Comparison of ENCODE assay signal across 39 cellular contexts in genomic region chr9:92042260-92042659, GRCh38.
"Had no signal": no experiment of that assay in that cellular context is flagged by ENCODE, and none has a peak within 500 bp of the region (broad histone marks: within the 10 kb centered on the region; RNA-seq: fewer than 3 reads in every experiment).

No MANE protein-coding gene starts in this region.

- H3K4me1 Mint-ChIP-seq: activated naive CD4-positive, alpha-beta T cell treated with anti-CD3 and anti-CD28 coated beads, Interleukin-2, amount 10 ng/mL, durations not matched to agents 7 days and 5 days; activated naive CD4-positive, alpha-beta T cell treated with anti-CD3 and anti-CD28 coated beads, Interleukin-2, amount 50 U/mL, for 24 hours; activated naive CD8-positive, alpha-beta T cell treated with anti-CD3 and anti-CD28 coated beads for 36 hours; activated naive CD8-positive, alpha-beta T cell treated with anti-CD3 and anti-CD28 coated beads, Interleukin-2, amount 50 U/mL, for 24 hours; activated T-helper 17 cell treated with anti-CD3 and anti-CD28 coated beads, Interleukin-2, amount 50 U/mL, for 72 hours; brain; central memory CD8-positive, alpha-beta T cell had no signal

- H3K4me3 Mint-ChIP-seq: activated naive CD4-positive, alpha-beta T cell treated with anti-CD3 and anti-CD28 coated beads for 36 hours; activated naive CD4-positive, alpha-beta T cell treated with anti-CD3 and anti-CD28 coated beads, Interleukin-2, amount 10 ng/mL, durations not matched to agents 7 days and 5 days; activated naive CD4-positive, alpha-beta T cell treated with anti-CD3 and anti-CD28 coated beads, Interleukin-2, amount 50 U/mL, for 24 hours; activated naive CD8-positive, alpha-beta T cell; activated naive CD8-positive, alpha-beta T cell treated with anti-CD3 and anti-CD28 coated beads for 36 hours; activated naive CD8-positive, alpha-beta T cell treated with anti-CD3 and anti-CD28 coated beads, Interleukin-2, amount 10 ng/mL, durations not matched to agents 7 days and 5 days; activated naive CD8-positive, alpha-beta T cell treated with anti-CD3 and anti-CD28 coated beads, Interleukin-2, amount 50 U/mL, for 24 hours; activated T-cell treated with anti-CD3 and anti-CD28 coated beads, Interleukin-2, amount 50 U/mL, for 24 hours; activated T-cell treated with anti-CD3 and anti-CD28 coated beads, Interleukin-2, amount 50 U/mL, for 4 hours; activated T-cell treated with anti-CD3 and anti-CD28 coated beads, Interleukin-2, amount 50 U/mL, for 72 hours; activated T-helper 1 cell treated with anti-CD3 and anti-CD28 coated beads, Interleukin-12 subunit alpha, Interleukin-12 subunit beta, Interleukin-2, Interleukin-4 antibody, amounts not matched to agents 30 ng/mL and 10 ng/mL and 1 ng/mL, durations not matched to agents 14 hours and 24 hours and 36 hours; activated T-helper 17 cell treated with anti-CD3 and anti-CD28 coated beads, Interleukin-2, amount 50 U/mL, for 72 hours; brain; central memory CD8-positive, alpha-beta T cell had no signal

- ATAC-seq: activated naive CD4-positive, alpha-beta T cell treated with anti-CD3 and anti-CD28 coated beads, Interleukin-2, amount 50 U/mL, for 72 hours; activated naive CD8-positive, alpha-beta T cell treated with anti-CD3 and anti-CD28 coated beads, Interleukin-2, amount 50 U/mL, for 24 hours; activated T-cell treated with anti-CD3 and anti-CD28 coated beads, Interleukin-2, amount 50 U/mL, for 4 hours; activated T-cell treated with anti-CD3 and anti-CD28 coated beads, Interleukin-2, amount 50 U/mL, for 72 hours; activated T-helper 17 cell treated with anti-CD3 and anti-CD28 coated beads, Interleukin-2, amount 50 U/mL, for 72 hours; body of pancreas had no signal

- H3K27me3 ChIP-seq: adrenal gland, ascending aorta, body of pancreas, brain microvascular endothelial cell, breast epithelium, cardiac muscle cell had no signal

- FAIRE-seq: astrocyte, bronchial epithelial cell had no signal

- H3K4me1 ChIP-seq: ascending aorta, body of pancreas, breast epithelium had no signal

- H3K27ac ChIP-seq: adrenal gland, ascending aorta, body of pancreas, brain microvascular endothelial cell, breast epithelium, cardiac muscle cell had no signal

- H3K27me3 Mint-ChIP-seq: activated naive CD4-positive, alpha-beta T cell treated with anti-CD3 and anti-CD28 coated beads, Interleukin-2, amount 10 ng/mL, durations not matched to agents 7 days and 5 days; activated naive CD4-positive, alpha-beta T cell treated with anti-CD3 and anti-CD28 coated beads, Interleukin-2, amount 50 U/mL, for 24 hours; activated naive CD8-positive, alpha-beta T cell; activated naive CD8-positive, alpha-beta T cell treated with anti-CD3 and anti-CD28 coated beads for 36 hours; activated naive CD8-positive, alpha-beta T cell treated with anti-CD3 and anti-CD28 coated beads, Interleukin-2, amount 10 ng/mL, durations not matched to agents 7 days and 5 days; activated naive CD8-positive, alpha-beta T cell treated with anti-CD3 and anti-CD28 coated beads, Interleukin-2, amount 50 U/mL, for 24 hours; activated T-cell treated with anti-CD3 and anti-CD28 coated beads, Interleukin-2, amount 50 U/mL, for 24 hours; activated T-helper 17 cell treated with anti-CD3 and anti-CD28 coated beads, Interleukin-2, amount 50 U/mL, for 72 hours; brain; central memory CD8-positive, alpha-beta T cell had no signal

- H3K4me3 ChIP-seq: adrenal gland, ascending aorta, body of pancreas, breast epithelium, cardiac muscle cell had no signal

- DNase-seq: activated effector memory CD4-positive, alpha-beta T cell treated with anti-CD3 and anti-CD28 coated beads, Interleukin-2, amount 50 U/mL, for 16 hours; activated effector memory CD4-positive, alpha-beta T cell treated with Interleukin-2 at 50 U/mL for 16 hours; activated gamma-delta T cell; activated gamma-delta T cell treated with Interleukin-2 at 50 U/mL for 16 hours; activated naive CD4-positive, alpha-beta T cell; activated naive CD4-positive, alpha-beta T cell treated with anti-CD3 and anti-CD28 coated beads for 36 hours; activated naive CD4-positive, alpha-beta T cell treated with anti-CD3 and anti-CD28 coated beads, Interleukin-2, amount 10 ng/mL, durations not matched to agents 7 days and 5 days; activated naive CD4-positive, alpha-beta T cell treated with anti-CD3 and anti-CD28 coated beads, Interleukin-2, amount 50 U/mL, for 16 hours; activated naive CD4-positive, alpha-beta T cell treated with Interleukin-2 at 50 U/mL for 16 hours; activated naive CD8-positive, alpha-beta T cell treated with anti-CD3 and anti-CD28 coated beads for 36 hours; activated naive CD8-positive, alpha-beta T cell treated with anti-CD3 and anti-CD28 coated beads, Interleukin-2, amount 10 ng/mL, durations not matched to agents 7 days and 5 days; activated naive CD8-positive, alpha-beta T cell treated with anti-CD3 and anti-CD28 coated beads, Interleukin-2, amount 50 U/mL, for 24 hours; activated T-cell treated with anti-CD3 and anti-CD28 coated beads, Interleukin-2, amount 50 U/mL, for 1 hour; activated T-cell treated with anti-CD3 and anti-CD28 coated beads, Interleukin-2, amount 50 U/mL, for 24 hours; activated T-cell treated with anti-CD3 and anti-CD28 coated beads, Interleukin-2, amount 50 U/mL, for 4 hours; activated T-cell treated with anti-CD3 and anti-CD28 coated beads, Interleukin-2, amount 50 U/mL, for 48 hours; activated T-cell treated with anti-CD3 and anti-CD28 coated beads, Interleukin-2, amount 50 U/mL, for 72 hours; adrenal gland; amniotic stem cell; amygdala; anterior cingulate cortex; aorta; body of pancreas; brain microvascular endothelial cell; caudate nucleus; cerebellar nuclear complex had no signal

- H3K27ac Mint-ChIP-seq: activated naive CD4-positive, alpha-beta T cell treated with anti-CD3 and anti-CD28 coated beads for 36 hours; activated naive CD4-positive, alpha-beta T cell treated with anti-CD3 and anti-CD28 coated beads, Interleukin-2, amount 10 ng/mL, durations not matched to agents 7 days and 5 days; activated naive CD4-positive, alpha-beta T cell treated with anti-CD3 and anti-CD28 coated beads, Interleukin-2, amount 50 U/mL, for 24 hours; activated naive CD4-positive, alpha-beta T cell treated with anti-CD3 and anti-CD28 coated beads, Interleukin-2, amount 50 U/mL, for 72 hours; activated naive CD8-positive, alpha-beta T cell; activated naive CD8-positive, alpha-beta T cell treated with anti-CD3 and anti-CD28 coated beads for 36 hours; activated naive CD8-positive, alpha-beta T cell treated with anti-CD3 and anti-CD28 coated beads, Interleukin-2, amount 10 ng/mL, durations not matched to agents 7 days and 5 days; activated naive CD8-positive, alpha-beta T cell treated with anti-CD3 and anti-CD28 coated beads, Interleukin-2, amount 50 U/mL, for 24 hours; activated T-cell treated with anti-CD3 and anti-CD28 coated beads, Interleukin-2, amount 50 U/mL, for 24 hours; activated T-cell treated with anti-CD3 and anti-CD28 coated beads, Interleukin-2, amount 50 U/mL, for 72 hours; activated T-helper 1 cell treated with anti-CD3 and anti-CD28 coated beads, Interleukin-12 subunit alpha, Interleukin-12 subunit beta, Interleukin-2, Interleukin-4 antibody, amounts not matched to agents 30 ng/mL and 10 ng/mL and 1 ng/mL, durations not matched to agents 14 hours and 24 hours and 36 hours; activated T-helper 17 cell treated with anti-CD3 and anti-CD28 coated beads, Interleukin-2, amount 50 U/mL, for 72 hours; activated T-helper 2 cell treated with anti-CD3 and anti-CD28 coated beads, Interferon-gamma antibody, Interleukin-2, Interleukin-4, amounts not matched to agents 10 μg/mL and 5 μg/mL and 100 μg/mL, durations not matched to agents 14 hours and 24 hours and 36 hours; brain had no signal

- H3K9me3 ChIP-seq: adrenal gland, body of pancreas had no signal
